In genomic region chr4:80225628-80226027, GRCh38 we compare ENCODE assay signal across 22 cellular contexts. TPM values are rescaled to one million over a fixed set of nuclear protein-coding genes. Genes with fewer than 3 reads are reported as not detected.
A peak's percentile ranks its signal among the peaks of the same experiment; 100 is the strongest.
DNase-seq lines count a peak whose midpoint lies in the region; ATAC-seq, FAIRE-seq and TF ChIP-seq lines count a peak whose summit lies in the region.
"Had no signal": no experiment of that assay in that cellular context is flagged by ENCODE, and none has a peak within 500 bp of the region (broad histone marks: within the 10 kb centered on the region; RNA-seq: fewer than 3 reads in every experiment).

No MANE protein-coding gene starts in this region.

- H2BK5ac ChIP-seq in IMR-90 (ENCODE audit: low read depth, low read length, poor library complexity, severe bottlenecking) = no peak overlapping the region

- H3K23ac ChIP-seq in IMR-90 (ENCODE audit: low read depth, low read length) = peak overlapping the region; percentile 39; the same call in 1 of the 2 replicates

- H3K4me2 ChIP-seq in IMR-90 (ENCODE audit: low read depth, low read length) = no peak overlapping the region; the same call in 1 of the 2 replicates
- H3K4me2 ChIP-seq: GM23338, KMS-11 had no signal

- POLR2A ChIA-PET in IMR-90 (lab: Charles Lee; ENCODE audit: unreplicated experiment) = no interaction called here

- no peaks in the 10 kb centered on the region; the same call in 1 of the 2 replicates for H3K9me1 ChIP-seq in IMR-90 (ENCODE audit: insufficient read depth, low read length)

- H4K8ac ChIP-seq in IMR-90 (ENCODE audit: low read depth in 2 of 2, low read length in 2 of 2) = peak overlapping the region in 1 of 2 experiments; percentile 59; a peak in 2 of 4 replicates

- WGBS in IMR-90 (ENCODE audit: extremely low coverage in 2 of 2, insufficient read length in 1 of 2), 2 experiments = no CpG with 5 or more reads among the region's 1 CpG
- WGBS in sigmoid colon, 2 donors = 58 to 62% methylated on average over 1 of the region's 1 CpG

- peaks cover 27% of the 10 kb centered on the region for H3K27me3 Mint-ChIP-seq in activated CD4-positive, alpha-beta T cell treated with anti-CD3 and anti-CD28 coated beads, Interleukin-2, amount 10 ng/mL, durations not matched to agents 24 days and 14 days

- 0 out of 2 replicates have a peak overlapping the region, but pooled peaks have one; percentile 1 for H3K14ac ChIP-seq in IMR-90 (replicated peaks; ENCODE audit: low read depth, low read length)

- H3K4ac ChIP-seq in IMR-90 (ENCODE audit: low read depth, low read length) = no peak overlapping the region

- in situ Hi-C loops in IMR-90 (cut with MboI; ENCODE audit: low sequenced_read_pairs) = loop anchor here (10.0 kb wide), 1 partner anchor 109 kb away; the partner anchor contains the start of gene CFAP299

- H2BK20ac ChIP-seq in IMR-90 (ENCODE audit: low read depth, low read length) = no peak overlapping the region; the same call in 1 of the 2 replicates

- no peak overlapping the region for H2AFZ ChIP-seq in IMR-90 (replicated peaks; ENCODE audit: low read length, poor library complexity)
- H2AFZ ChIP-seq: GM23338 had no signal

- no peak for TF ChIP-seq CTCF in IMR-90 (conservative IDR thresholded peaks at IDR 0.05; ENCODE audit: low read depth, low read length)
- no peak for TF ChIP-seq CTCF in bronchial epithelial cell (IDR thresholded peaks at IDR 0.05; ENCODE audit: insufficient read depth, low read length, severe bottlenecking)
- TF ChIP-seq CTCF in foreskin keratinocyte (conservative IDR thresholded peaks at IDR 0.05) = no peak
- TF ChIP-seq CTCF in sigmoid colon (IDR thresholded peaks at IDR 0.05) = no peak

- no peak overlapping the region for H2BK15ac ChIP-seq in IMR-90 (ENCODE audit: low read depth, low read length)

- BruUV-seq in IMR-90 (replicated peaks; lab: Mats Ljungman, UMichigan) = no TSS peak

- H4K20me1 ChIP-seq in IMR-90 (ENCODE audit: insufficient read depth, low read length) = no peaks in the 10 kb centered on the region

- H3K4me3 ChIP-seq in IMR-90 (ENCODE audit: insufficient read depth, low read depth, low read length) (no peak overlapping the region), bronchial epithelial cell (ENCODE audit: low read depth, low read length) (no peak overlapping the region), sigmoid colon (no peak overlapping the region)
- H3K4me3 ChIP-seq: GM23338 had no signal

- no peak overlapping the region for H2AK9ac ChIP-seq in IMR-90 (replicated peaks; ENCODE audit: low read depth, low read length, poor library complexity)

- no peaks in the 10 kb centered on the region for H3K9me3 ChIP-seq in IMR-90 (ENCODE audit: control insufficient read depth, insufficient read depth, low read length)
- H3K9me3 ChIP-seq in sigmoid colon = no peaks in the 10 kb centered on the region

- TF ChIP-seq POLR2A in IMR-90 (IDR thresholded peaks at IDR 0.05; ENCODE audit: low read depth, low read length) (no peak), sigmoid colon (IDR thresholded peaks at IDR 0.05) (no peak)

- no peak for FAIRE-seq in bronchial epithelial cell (lab: Jason Lieb, UNC)
- FAIRE-seq: GM18507 had no signal

- H3K27me3 ChIP-seq in IMR-90 (ENCODE audit: control insufficient read depth, insufficient read depth, low read length) (no peaks in the 10 kb centered on the region), bronchial epithelial cell (ENCODE audit: control insufficient read depth, insufficient read depth, low read length) (no peaks in the 10 kb centered on the region), foreskin keratinocyte (no peaks in the 10 kb centered on the region), sigmoid colon (no peaks in the 10 kb centered on the region)

- no peak overlapping the region for H3K9ac ChIP-seq in IMR-90 (ENCODE audit: low read depth, low read length)
- H3K9ac ChIP-seq: KMS-11 had no signal

- no peak for TF ChIP-seq RAD21 in IMR-90 (IDR thresholded peaks at IDR 0.05; ENCODE audit: low read length)

- H2AK5ac ChIP-seq in IMR-90 (ENCODE audit: low read depth, low read length) = no peak overlapping the region; the same call in 1 of the 2 replicates

- no peak overlapping the region for H3K56ac ChIP-seq in IMR-90 (ENCODE audit: extremely low read depth, insufficient read depth, low read length)

- peaks cover 0 to 11% of the 10 kb centered on the region in 2 experiments; a peak in 2 of 4 replicates for H3K79me1 ChIP-seq in IMR-90 (ENCODE audit: low read depth in 1 of 2, low read length in 2 of 2)

- peak; percentile 48 for DNase-seq in EH (ENCODE audit: low read depth)
- peak; percentile 57 for DNase-seq in IMR-90
- DNase-seq in bronchial epithelial cell (ENCODE audit: low read depth) = peak; percentile 80
- peak in 1 of 2 donors; percentile 75 for DNase-seq in foreskin keratinocyte
- DNase-seq in NCI-H2196 treated with DMSO at 0.1 percent for 48 hours (lab: John Stamatoyannopoulos, UW; ENCODE audit: unreplicated experiment) = no peak
- DNase-seq in sigmoid colon = no peak
- no peak for DNase-seq in T-helper 9 cell
- no peak for DNase-seq in activated CD4-positive, alpha-beta T cell treated with anti-CD3 and anti-CD28 coated beads, Interleukin-2, amount 10 ng/mL, durations not matched to agents 24 days and 14 days
- DNase-seq: GF-D8; NCI-H1417 treated with DMSO at 0.1 percent for 48 hours; NCI-H2029 treated with DMSO at 0.1 percent for 48 hours; NCI-H2171; NCI-H446 treated with DMSO at 0.1 percent for 48 hours; NCI-H69; NK-92 treated with Interleukin-12 subunit alpha and Interleukin-12 subunit beta, amount 100 ng/mL, for 24 hours; Right ventricle myocardium superior had no signal

- H3K4me1 Mint-ChIP-seq in activated CD4-positive, alpha-beta T cell treated with anti-CD3 and anti-CD28 coated beads, Interleukin-2, amount 10 ng/mL, durations not matched to agents 24 days and 14 days = no peaks in the 10 kb centered on the region
- H3K4me1 Mint-ChIP-seq: GM23338 had no signal

- H4K91ac ChIP-seq in IMR-90 (ENCODE audit: insufficient read depth, low read depth, low read length) = no peak overlapping the region

- H3K18ac ChIP-seq in IMR-90 (ENCODE audit: low read depth, low read length) = no peak overlapping the region

- intact Hi-C loops in IMR-90 (cut with micrococcal nuclease) (no loop called here), sigmoid colon (cut with DNase I) (no loop called here)
- intact Hi-C loops in activated CD4-positive, alpha-beta T cell treated with anti-CD3 and anti-CD28 coated beads, Interleukin-2, amount 10 ng/mL, durations not matched to agents 24 days and 14 days (cut with micrococcal nuclease) = no loop called here

- H3K36me3 ChIP-seq in IMR-90 (ENCODE audit: control insufficient read depth, insufficient read depth, low read length) = no peaks in the 10 kb centered on the region
- no peaks in the 10 kb centered on the region for H3K36me3 ChIP-seq in bronchial epithelial cell (ENCODE audit: control insufficient read depth, insufficient read depth, low read length)
- H3K36me3 ChIP-seq in sigmoid colon = no peaks in the 10 kb centered on the region

- H3K36me3 Mint-ChIP-seq in activated CD4-positive, alpha-beta T cell treated with anti-CD3 and anti-CD28 coated beads, Interleukin-2, amount 10 ng/mL, durations not matched to agents 24 days and 14 days (ENCODE audit: low read depth) = no peaks in the 10 kb centered on the region

- CTCF ChIA-PET in IMR-90 (lab: Yijun Ruan, JAX) = interaction anchor here (0.6 to 0.7 kb wide), 2 partner anchors 24 to 58 kb away, joined by 3 read pairs; no protein-coding TSS in a partner anchor

- H4K5ac ChIP-seq in IMR-90 (ENCODE audit: low read depth, low read length) = no peak overlapping the region

- no peaks in the 10 kb centered on the region for H3K9me3 Mint-ChIP-seq in activated CD4-positive, alpha-beta T cell treated with anti-CD3 and anti-CD28 coated beads, Interleukin-2, amount 10 ng/mL, durations not matched to agents 24 days and 14 days
- H3K9me3 Mint-ChIP-seq: GM23338 had no signal

- no peak overlapping the region for H3K4me3 Mint-ChIP-seq in activated CD4-positive, alpha-beta T cell treated with anti-CD3 and anti-CD28 coated beads, Interleukin-2, amount 10 ng/mL, durations not matched to agents 24 days and 14 days
- H3K4me3 Mint-ChIP-seq: B cell, GM23338 had no signal

- H3K27ac ChIP-seq in IMR-90 (ENCODE audit: insufficient read depth, low read length) (no peak overlapping the region), foreskin keratinocyte (no peak overlapping the region), sigmoid colon (no peak overlapping the region)
- H3K27ac ChIP-seq: KMS-11 had no signal

- H2BK120ac ChIP-seq in IMR-90 (ENCODE audit: low read depth, low read length) = peak overlapping the region; percentile 42; the same call in 1 of the 2 replicates

- ATAC-seq in IMR-90 (ENCODE audit: low read depth) (no peak), foreskin keratinocyte (peak; percentile 60)
- ATAC-seq: GM23338, HCT116 had no signal

- no peaks in the 10 kb centered on the region; the same call in 1 of the 2 replicates for H3K4me1 ChIP-seq in IMR-90 (ENCODE audit: control insufficient read depth, insufficient read depth, low read length)
- peaks cover 4% of the 10 kb centered on the region for H3K4me1 ChIP-seq in foreskin keratinocyte
- H3K4me1 ChIP-seq in sigmoid colon = no peaks in the 10 kb centered on the region

- TF ChIP-seq EP300 in sigmoid colon (IDR thresholded peaks at IDR 0.05) = no peak

- dilution Hi-C loops in IMR-90 (cut with HindIII; ENCODE audit: low sequenced_read_pairs, unreplicated experiment) = no loop called here

- no peak overlapping the region for H3K27ac Mint-ChIP-seq in activated CD4-positive, alpha-beta T cell treated with anti-CD3 and anti-CD28 coated beads, Interleukin-2, amount 10 ng/mL, durations not matched to agents 24 days and 14 days
- H3K27ac Mint-ChIP-seq: B cell, GM23338 had no signal

RNA-seq across cellular contexts. Expression of gene PRDM8, which starts 28.3 kb away (rescaled TPM):
- total RNA-seq in IMR-90 (2012; rRNA removed) (5.0 and 5.7 TPM in 2 replicates), bronchial epithelial cell (0.26 and 0.53 TPM in 2 replicates), foreskin keratinocyte (6.8 and 7.5 TPM in 2 replicates), sigmoid colon (10 to 100 TPM; 14.3 to 17.4 (median 15.6) TPM)
- polyA plus RNA-seq in IMR-90 (2012; rRNA removed) (15.8 and 16.8 TPM in 2 replicates), foreskin keratinocyte (3.5 and 4.9 TPM in 2 replicates), sigmoid colon (1 to 10 TPM in 2 of 3 donors, not detected in 1; 1.2 to 2.8 TPM)
- 9.1 and 12.2 TPM in 2 replicates for polyA plus RNA-seq in IMR-90 (2012; cell fraction: cytosol; rRNA removed)
- 32.9 and 37.2 TPM in 2 replicates for polyA plus RNA-seq in IMR-90 (2012; cell fraction: nucleus; rRNA removed; ENCODE audit: low replicate concordance)
- total RNA-seq in activated CD4-positive, alpha-beta T cell treated with anti-CD3 and anti-CD28 coated beads, Interleukin-2, amount 10 ng/mL, durations not matched to agents 24 days and 14 days = 3.6 and 4.6 TPM in 2 replicates
- total RNA-seq: GM23338, OCI-LY7 had no signal

RNA-seq across cellular contexts. Expression of gene FGF5, which starts 40.8 kb away (rescaled TPM):
- total RNA-seq in IMR-90 (2012; rRNA removed) (18.6 and 35.8 TPM in 2 replicates), bronchial epithelial cell (0.51 and 1.3 TPM in 2 replicates), foreskin keratinocyte (4.2 and 5.8 TPM in 2 replicates), sigmoid colon (1 to 10 TPM in 3 of 4 donors, under 1 TPM in 1; 0.33 to 6.2 (median 1.1) TPM)
- polyA plus RNA-seq in IMR-90 (2012; rRNA removed) (42.1 and 77.7 TPM in 2 replicates), foreskin keratinocyte (2.7 TPM in 2 replicates), sigmoid colon (under 1 TPM in 1 of 3 donors, not detected in 2; 0.03 TPM)
- 11.3 and 17.6 TPM in 2 replicates for polyA plus RNA-seq in IMR-90 (2012; cell fraction: cytosol; rRNA removed)
- polyA plus RNA-seq in IMR-90 (2012; cell fraction: nucleus; rRNA removed; ENCODE audit: low replicate concordance) = 10.5 and 16.3 TPM in 2 replicates
- not detected in 2 replicates for total RNA-seq in activated CD4-positive, alpha-beta T cell treated with anti-CD3 and anti-CD28 coated beads, Interleukin-2, amount 10 ng/mL, durations not matched to agents 24 days and 14 days
- total RNA-seq: B cell, GM23338 had no signal
- polyA plus RNA-seq: GM23338 had no signal

Comparison
In these comparisons a context has a peak if more than half of its experiments do, and no peak if none do; other contexts are left out.
1. DNase-seq: peak in EH (single experiment), IMR-90 (single experiment) and bronchial epithelial cell (single experiment); none in NCI-H2196 treated with DMSO at 0.1 percent for 48 hours (single experiment), sigmoid colon (single experiment), T-helper 9 cell (single experiment) and activated CD4-positive, alpha-beta T cell treated with anti-CD3 and anti-CD28 coated beads, Interleukin-2, amount 10 ng/mL, durations not matched to agents 24 days and 14 days (single experiment).